33 cellular contexts compared by ENCODE assay signal in genomic region chr1:215457213-215457612, GRCh38.
"Had no signal": no experiment of that assay in that cellular context is flagged by ENCODE, and none has a peak within 500 bp of the region (broad histone marks: within the 10 kb centered on the region; RNA-seq: fewer than 3 reads in every experiment).

No MANE protein-coding gene starts in this region.

- H3K27me3 ChIP-seq: adrenal gland, body of pancreas, brain microvascular endothelial cell, cardiac muscle cell had no signal

- ATAC-seq: activated CD8-positive, alpha-beta T cell treated with anti-CD3 and anti-CD28 coated beads for 36 hours; activated naive CD4-positive, alpha-beta T cell treated with anti-CD3 and anti-CD28 coated beads, Interleukin-2, amount 50 U/mL, for 72 hours; activated T-cell treated with anti-CD3 and anti-CD28 coated beads, Interleukin-2, amount 50 U/mL, for 4 hours; activated T-cell treated with anti-CD3 and anti-CD28 coated beads, Interleukin-2, amount 50 U/mL, for 72 hours; activated T-helper 17 cell treated with anti-CD3 and anti-CD28 coated beads, Interleukin-2, amount 50 U/mL, for 72 hours; body of pancreas had no signal

- H3K27ac ChIP-seq: adrenal gland, body of pancreas, brain microvascular endothelial cell, cardiac muscle cell, VCaP had no signal

- H3K4me1 ChIP-seq: adrenal gland, body of pancreas had no signal

- H3K9me3 ChIP-seq: adrenal gland, body of pancreas had no signal

- H3K4me3 ChIP-seq: adrenal gland, body of pancreas, cardiac muscle cell had no signal

- H3K36me3 ChIP-seq: adrenal gland, brain microvascular endothelial cell, cardiac muscle cell had no signal

- DNase-seq: activated B cell treated with CpG ODN at 0.5 μM for 24 hours; activated CD4-positive, alpha-beta memory T cell treated with anti-CD3 and anti-CD28 coated beads for 36 hours; activated CD4-positive, alpha-beta T cell treated with anti-CD3 and anti-CD28 coated beads for 4 hours; activated CD4-positive, alpha-beta T cell treated with anti-CD3 and anti-CD28 coated beads, Interleukin-2, amount 10 ng/mL, durations not matched to agents 24 days and 14 days; activated CD4-positive, alpha-beta T cell treated with anti-CD3 and anti-CD28 coated beads, Interleukin-2, amount 50 U/mL, for 1 hour; activated CD4-positive, alpha-beta T cell treated with anti-CD3 and anti-CD28 coated beads, Interleukin-2, amount 50 U/mL, for 4 hours; activated CD4-positive, CD25-positive, alpha-beta regulatory T cell treated with anti-CD3 and anti-CD28 coated beads, Interleukin-2, amount 50 U/mL, for 72 hours; activated CD8-positive, alpha-beta memory T cell treated with anti-CD3 and anti-CD28 coated beads, Interleukin-2, amount 50 U/mL, for 4 hours; activated CD8-positive, alpha-beta T cell treated with anti-CD3 and anti-CD28 coated beads for 36 hours; activated effector memory CD4-positive, alpha-beta T cell treated with anti-CD3 and anti-CD28 coated beads, Interleukin-2, amount 50 U/mL, for 16 hours; activated gamma-delta T cell treated with Interleukin-2 at 50 U/mL for 16 hours; activated naive CD4-positive, alpha-beta T cell; activated naive CD4-positive, alpha-beta T cell treated with anti-CD3 and anti-CD28 coated beads for 36 hours; activated naive CD4-positive, alpha-beta T cell treated with anti-CD3 and anti-CD28 coated beads, Interleukin-2, amount 50 U/mL, for 16 hours; activated naive CD8-positive, alpha-beta T cell treated with anti-CD3 and anti-CD28 coated beads for 36 hours; activated T-cell treated with anti-CD3 and anti-CD28 coated beads for 4 hours; activated T-cell treated with anti-CD3 and anti-CD28 coated beads, Interleukin-2, amount 50 U/mL, for 1 hour; activated T-cell treated with anti-CD3 and anti-CD28 coated beads, Interleukin-2, amount 50 U/mL, for 4 hours; activated T-cell treated with anti-CD3 and anti-CD28 coated beads, Interleukin-2, amount 50 U/mL, for 72 hours; adrenal gland; amniotic stem cell; aorta; body of pancreas; brain microvascular endothelial cell; caudate nucleus; cerebellar nuclear complex; T-helper 1 cell; T-helper 2 cell; T-helper 9 cell had no signal
